ENCODE assay signal across 8 cellular contexts in the genomic region with DNA sequence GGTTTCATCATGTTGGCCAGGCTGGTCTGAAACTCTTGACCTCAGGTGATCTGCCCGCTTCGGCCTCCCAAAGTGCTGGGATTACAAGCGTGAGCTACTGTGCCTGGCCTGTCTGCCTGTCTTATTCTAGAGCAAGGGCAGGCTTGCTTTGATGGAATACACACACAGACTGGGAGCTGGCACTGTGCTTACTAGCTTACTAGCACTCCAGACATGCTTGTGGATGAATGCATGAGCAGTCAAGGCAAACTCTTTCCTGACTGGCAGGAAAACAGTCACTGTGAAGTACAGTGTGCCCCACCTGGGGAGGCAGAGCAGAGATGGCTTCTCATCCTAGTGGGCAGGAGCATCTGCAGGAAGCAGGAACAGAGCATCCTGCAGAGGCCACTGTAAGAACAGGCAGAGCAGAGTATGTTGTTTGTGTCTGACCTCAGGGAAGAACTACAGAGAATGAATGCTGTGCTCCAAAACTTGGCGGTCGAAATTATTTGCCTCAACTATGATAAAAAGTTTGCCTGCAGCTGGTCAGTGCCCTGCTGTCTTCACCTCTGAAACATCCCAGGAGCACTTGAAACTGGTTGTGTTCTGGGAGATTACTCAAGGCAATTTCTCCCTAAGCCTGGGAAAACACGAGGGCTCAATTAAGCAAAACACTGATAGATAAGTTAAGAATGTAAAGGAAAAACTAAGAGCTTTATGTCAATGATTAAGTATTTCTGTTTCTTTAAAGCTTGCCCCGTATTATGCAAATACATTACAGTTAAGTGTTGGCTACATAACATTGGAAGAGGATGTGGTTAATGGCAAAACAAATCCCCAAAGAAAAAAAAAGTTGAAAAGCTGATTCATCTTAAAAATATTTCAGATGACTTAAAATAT.
DNase-seq lines count a peak whose midpoint lies in the region; ATAC-seq, FAIRE-seq and TF ChIP-seq lines count a peak whose summit lies in the region.

No MANE protein-coding gene starts in this region.

- FAIRE-seq in small intestine (lab: Jason Lieb, UNC), result no peak

- peak overlapping the region; percentile 68 for H3K9ac ChIP-seq in skeletal muscle satellite cell (ENCODE audit: low read depth, low read length)

- POLR2A ChIA-PET in RWPE1 (lab: Yijun Ruan, JAX; ENCODE audit: low non-redundant PET), result no interaction called here

- WGBS in gastroesophageal sphincter (ENCODE audit: low coverage in 1 of 2), 2 donors, result 33 to 54% methylated on average over 5 to 7 of the region's 7 CpGs
- WGBS in small intestine, 3 donors, result 63 to 75% (median 71%) methylated on average over 7 of the region's 7 CpGs

- H3K4me1 ChIP-seq in gastroesophageal sphincter, result peaks cover 1 to 33% (median 9%) of the 10 kb centered on the region in 3 donors
- peaks cover 30% of the 10 kb centered on the region for H3K4me1 ChIP-seq in skeletal muscle satellite cell (ENCODE audit: control insufficient read depth, insufficient read depth, low read length)
- H3K4me1 ChIP-seq in small intestine (ENCODE audit: control insufficient read depth in 2 of 2, insufficient read depth in 1 of 2, low read depth in 1 of 2, low read length in 1 of 2), result no peaks in the 10 kb centered on the region

- no peak overlapping the region for H3K27ac Mint-ChIP-seq in effector memory CD8-positive, alpha-beta T cell

- no peak overlapping the region for H3K4me3 ChIP-seq in gastroesophageal sphincter
- H3K4me3 ChIP-seq in skeletal muscle satellite cell (ENCODE audit: low read length), result peak overlapping the region; percentile 40
- H3K4me3 ChIP-seq in small intestine (ENCODE audit: low read depth in 1 of 2, low read length in 2 of 2), result no peak overlapping the region

- no peaks in the 10 kb centered on the region for H3K27me3 ChIP-seq in gastroesophageal sphincter
- H3K27me3 ChIP-seq in skeletal muscle satellite cell (ENCODE audit: control insufficient read depth, insufficient read depth, low read length), result no peaks in the 10 kb centered on the region
- no peaks in the 10 kb centered on the region for H3K27me3 ChIP-seq in small intestine (ENCODE audit: control insufficient read depth in 2 of 2, insufficient read depth in 2 of 2, low read length in 2 of 2)

- H3K9me3 Mint-ChIP-seq in effector memory CD8-positive, alpha-beta T cell, result no peaks in the 10 kb centered on the region

- no peaks in the 10 kb centered on the region for H3K9me3 ChIP-seq in gastroesophageal sphincter
- H3K9me3 ChIP-seq in skeletal muscle satellite cell (replicated peaks; ENCODE audit: low read length), result no peaks in the 10 kb centered on the region
- no peaks in the 10 kb centered on the region for H3K9me3 ChIP-seq in small intestine (ENCODE audit: control insufficient read depth, low read depth)

- DNase-seq in RWPE1 (ENCODE audit: low spot score) (peak; percentile 43), NCI-H2171 treated with DMSO at 0.1 percent for 48 hours (lab: John Stamatoyannopoulos, UW) (no peak), small intestine (no peak)
- DNase-seq in effector memory CD8-positive, alpha-beta T cell, result no peak

- CTCF ChIA-PET in RWPE1 (lab: Yijun Ruan, JAX), result interaction anchor here (0.6 to 1.2 kb wide), 3 partner anchors 78 to 504 kb away, joined by 3 to 5 read pairs (median 3); no protein-coding TSS in a partner anchor

- H3K36me3 Mint-ChIP-seq in effector memory CD8-positive, alpha-beta T cell (ENCODE audit: insufficient read depth), result no peaks in the 10 kb centered on the region

- peaks cover 16 to 20% of the 10 kb centered on the region in 2 donors for H3K27me3 Mint-ChIP-seq in effector memory CD8-positive, alpha-beta T cell

- H3K27ac ChIP-seq in RWPE1 (peak overlapping the region; percentile 70), gastroesophageal sphincter (peak overlapping the region in 2 of 4 donors; percentile 25 to 43), small intestine (ENCODE audit: low read depth in 1 of 2, low read length in 1 of 2) (no peak overlapping the region)

- no peak overlapping the region for H3K4me3 Mint-ChIP-seq in effector memory CD8-positive, alpha-beta T cell

- no peak for TF ChIP-seq POLR2A in gastroesophageal sphincter (IDR thresholded peaks at IDR 0.05)

- no peaks in the 10 kb centered on the region for H3K4me1 Mint-ChIP-seq in effector memory CD8-positive, alpha-beta T cell (ENCODE audit: low read depth in 2 of 2)

- peak overlapping the region; percentile 71 for H3K4me2 ChIP-seq in skeletal muscle satellite cell (ENCODE audit: low read length)

- no peak for TF ChIP-seq EP300 in gastroesophageal sphincter (IDR thresholded peaks at IDR 0.05)

- H3K36me3 ChIP-seq in gastroesophageal sphincter (no peaks in the 10 kb centered on the region), skeletal muscle satellite cell (ENCODE audit: insufficient read depth, low read length) (no peaks in the 10 kb centered on the region), small intestine (ENCODE audit: control insufficient read depth in 2 of 2, insufficient read depth in 2 of 2, low read length in 2 of 2) (no peaks in the 10 kb centered on the region)

- no peak for TF ChIP-seq CTCF in RWPE1 (conservative IDR thresholded peaks at IDR 0.05; ENCODE audit: low read depth)
- peak in 3 of 4 experiments; percentile 34 to 58 (median 36) for TF ChIP-seq CTCF in gastroesophageal sphincter (IDR thresholded peaks at IDR 0.05)

- ATAC-seq in GM19467 (IDR thresholded peaks at IDR 0.05; ENCODE audit: unreplicated experiment) (peak; percentile 54), gastroesophageal sphincter (peak; percentile 76), GM18519 (IDR thresholded peaks at IDR 0.05; ENCODE audit: low FRiP score, unreplicated experiment) (no peak)
- no peak for ATAC-seq in effector memory CD8-positive, alpha-beta T cell (replicated peaks)

Comparison
In these comparisons a context has a peak if more than half of its experiments do, and no peak if none do; other contexts are left out.
1. ATAC-seq: peak in GM19467 (single experiment) and gastroesophageal sphincter (single experiment); none in effector memory CD8-positive, alpha-beta T cell (single experiment) and GM18519 (single experiment).